ENCODE assay signal across 21 cellular contexts in the genomic region with DNA sequence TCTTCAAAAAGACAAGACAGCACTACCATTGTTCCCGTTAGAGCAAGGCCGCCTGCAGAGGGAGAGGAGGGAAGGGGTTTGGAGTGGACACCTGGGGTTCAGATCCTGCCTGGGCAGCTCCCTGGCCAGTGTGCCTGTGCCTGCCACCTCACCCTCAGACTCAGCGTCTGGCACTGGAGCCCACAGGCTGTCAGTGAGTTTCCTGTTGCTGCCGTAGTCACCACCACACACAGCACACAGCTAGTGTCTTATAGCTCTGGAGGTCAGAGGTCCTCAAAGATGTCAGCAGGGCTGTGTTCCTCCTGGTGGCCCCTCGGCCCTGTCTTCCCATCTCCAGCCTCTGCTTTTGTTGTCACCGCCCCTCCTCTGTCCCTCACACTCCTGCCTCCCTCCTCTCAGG. TPM values are rescaled to one million over a fixed set of nuclear protein-coding genes. Genes with fewer than 3 reads are reported as not detected.
A peak's percentile ranks its signal among the peaks of the same experiment; 100 is the strongest.
DNase-seq lines count a peak whose midpoint lies in the region; ATAC-seq lines count a peak whose summit lies in the region.
"Had no signal": no experiment of that assay in that cellular context is flagged by ENCODE, and none has a peak within 500 bp of the region (broad histone marks: within the 10 kb centered on the region; RNA-seq: fewer than 3 reads in every experiment).

No MANE protein-coding gene starts in this region.

- H3K27me3 Mint-ChIP-seq in central memory CD8-positive, alpha-beta T cell, result peaks cover 61% of the 10 kb centered on the region
- H3K27me3 Mint-ChIP-seq in naive thymus-derived CD4-positive, alpha-beta T cell, result peaks cover 0 to 17% (median 0%) of the 10 kb centered on the region in 5 donors
- peaks cover 60% of the 10 kb centered on the region for H3K27me3 Mint-ChIP-seq in stimulated activated memory B cell treated with anti-CD40 and anti-IgM and Interleukin-4, amounts not matched to agents 10 μg/mL and 1 μg/mL and 100 μg/mL, for 72 hours

- H3K27me3 ChIP-seq in naive thymus-derived CD4-positive, alpha-beta T cell (ENCODE audit: control insufficient read depth in 2 of 2, insufficient read depth in 2 of 2, low read length in 2 of 2), result no peaks in the 10 kb centered on the region
- H3K27me3 ChIP-seq: SJCRH30 had no signal

- no peak overlapping the region for H3K27ac ChIP-seq in naive thymus-derived CD4-positive, alpha-beta T cell (ENCODE audit: low read depth, low read length)
- H3K27ac ChIP-seq: GM23248, SJCRH30 had no signal

- peaks cover 14% of the 10 kb centered on the region for H3K4me1 Mint-ChIP-seq in central memory CD8-positive, alpha-beta T cell
- H3K4me1 Mint-ChIP-seq in naive thymus-derived CD4-positive, alpha-beta T cell, result peaks cover 0 to 1% (median 0%) of the 10 kb centered on the region in 7 donors
- peaks cover 6% of the 10 kb centered on the region for H3K4me1 Mint-ChIP-seq in stimulated activated memory B cell treated with anti-CD40 and anti-IgM and Interleukin-4, amounts not matched to agents 10 μg/mL and 1 μg/mL and 100 μg/mL, for 72 hours
- H3K4me1 Mint-ChIP-seq: CD4-positive, alpha-beta memory T cell had no signal

- no peaks in the 10 kb centered on the region for H3K9me3 Mint-ChIP-seq in central memory CD8-positive, alpha-beta T cell
- peaks cover 0 to 1% (median 0%) of the 10 kb centered on the region in 11 donors for H3K9me3 Mint-ChIP-seq in naive thymus-derived CD4-positive, alpha-beta T cell
- no peaks in the 10 kb centered on the region for H3K9me3 Mint-ChIP-seq in stimulated activated memory B cell treated with anti-CD40 and anti-IgM and Interleukin-4, amounts not matched to agents 10 μg/mL and 1 μg/mL and 100 μg/mL, for 72 hours
- H3K9me3 Mint-ChIP-seq: CD4-positive, alpha-beta memory T cell had no signal

- no peak overlapping the region for H3K4me3 Mint-ChIP-seq in central memory CD8-positive, alpha-beta T cell
- H3K4me3 Mint-ChIP-seq in naive thymus-derived CD4-positive, alpha-beta T cell, result no peak overlapping the region
- no peak overlapping the region for H3K4me3 Mint-ChIP-seq in stimulated activated memory B cell treated with anti-CD40 and anti-IgM and Interleukin-4, amounts not matched to agents 10 μg/mL and 1 μg/mL and 100 μg/mL, for 72 hours
- H3K4me3 Mint-ChIP-seq: B cell; CD4-positive, alpha-beta memory T cell had no signal

- CTCF ChIA-PET in naive thymus-derived CD4-positive, alpha-beta T cell (lab: Charles Lee), result no interaction called here

- no peak overlapping the region for H3K27ac Mint-ChIP-seq in central memory CD8-positive, alpha-beta T cell (ENCODE audit: low read depth)
- no peak overlapping the region for H3K27ac Mint-ChIP-seq in naive thymus-derived CD4-positive, alpha-beta T cell
- H3K27ac Mint-ChIP-seq in stimulated activated memory B cell treated with anti-CD40 and anti-IgM and Interleukin-4, amounts not matched to agents 10 μg/mL and 1 μg/mL and 100 μg/mL, for 72 hours, result no peak overlapping the region
- H3K27ac Mint-ChIP-seq: B cell; CD4-positive, alpha-beta memory T cell had no signal

- peak; percentile 32 for ATAC-seq in central memory CD8-positive, alpha-beta T cell (replicated peaks; ENCODE audit: extremely low read depth, poor library complexity, severe bottlenecking)
- peak; percentile 24 for ATAC-seq in naive thymus-derived CD4-positive, alpha-beta T cell
- peak; percentile 31 for ATAC-seq in stimulated activated memory B cell treated with anti-CD40 and anti-IgM and Interleukin-4, amounts not matched to agents 10 μg/mL and 1 μg/mL and 100 μg/mL, for 72 hours
- ATAC-seq in GM18909 (IDR thresholded peaks at IDR 0.05; ENCODE audit: poor library complexity, unreplicated experiment) (no peak), GM19455 (IDR thresholded peaks at IDR 0.05; ENCODE audit: unreplicated experiment) (no peak)

- no peaks in the 10 kb centered on the region for H3K36me3 Mint-ChIP-seq in central memory CD8-positive, alpha-beta T cell (ENCODE audit: insufficient read depth)
- no peaks in the 10 kb centered on the region for H3K36me3 Mint-ChIP-seq in naive thymus-derived CD4-positive, alpha-beta T cell
- H3K36me3 Mint-ChIP-seq in stimulated activated memory B cell treated with anti-CD40 and anti-IgM and Interleukin-4, amounts not matched to agents 10 μg/mL and 1 μg/mL and 100 μg/mL, for 72 hours, result no peaks in the 10 kb centered on the region
- H3K36me3 Mint-ChIP-seq: CD4-positive, alpha-beta memory T cell had no signal

- intact Hi-C loops in naive thymus-derived CD4-positive, alpha-beta T cell (cut with micrococcal nuclease), result no loop called here

- H3K9me3 ChIP-seq in naive thymus-derived CD4-positive, alpha-beta T cell (ENCODE audit: control insufficient read depth in 2 of 3, low read length in 3 of 3), result no peaks in the 10 kb centered on the region
- H3K9me3 ChIP-seq: SJCRH30 had no signal

- H3K4me1 ChIP-seq in naive thymus-derived CD4-positive, alpha-beta T cell (ENCODE audit: control insufficient read depth in 2 of 2, insufficient read depth in 2 of 2, low read length in 2 of 2), result no peaks in the 10 kb centered on the region

- DNase-seq in NK-92 treated with Interleukin-12 subunit alpha and Interleukin-12 subunit beta, amount 100 ng/mL, for 24 hours (lab: John Stamatoyannopoulos, UW), result peak; percentile 13
- DNase-seq in NK-92 (lab: John Stamatoyannopoulos, UW; ENCODE audit: unreplicated experiment), result no peak
- no peak for DNase-seq in central memory CD8-positive, alpha-beta T cell (ENCODE audit: low spot score in 2 of 2)
- DNase-seq in naive thymus-derived CD4-positive, alpha-beta T cell, result no peak
- DNase-seq in stimulated activated naive CD4-positive, alpha-beta T cell (lab: John Stamatoyannopoulos, UW), result no peak
- DNase-seq: 8988T; CD4-positive, alpha-beta memory T cell; GF-D8; GM23248; HCEC 1CT; NCI-H1105 treated with DMSO at 0.1 percent for 48 hours; NCI-H1694; NCI-H2081 treated with DMSO at 0.1 percent for 48 hours; NCI-H2227 treated with DMSO at 0.1 percent for 48 hours; NCI-H524; NCI-H82; SJCRH30 had no signal

- no peaks in the 10 kb centered on the region for H3K36me3 ChIP-seq in naive thymus-derived CD4-positive, alpha-beta T cell (ENCODE audit: control insufficient read depth in 2 of 3, insufficient read depth in 3 of 3, low read length in 3 of 3)

- POLR2A ChIA-PET in naive thymus-derived CD4-positive, alpha-beta T cell (lab: Charles Lee), result no interaction called here

- H3K4me3 ChIP-seq in naive thymus-derived CD4-positive, alpha-beta T cell (ENCODE audit: low read length), result no peak overlapping the region
- H3K4me3 ChIP-seq: GM23248, SJCRH30 had no signal

RNA-seq across cellular contexts. Expression of gene CTTN, which starts 31.8 kb away (rescaled TPM):
- 1 to 10 TPM; 1.3 to 2.6 (median 2.2) TPM for total RNA-seq in naive thymus-derived CD4-positive, alpha-beta T cell
- polyA plus RNA-seq in naive thymus-derived CD4-positive, alpha-beta T cell, result under 1 TPM in 1 of 2 donors, not detected in 1; 0.07 TPM
- total RNA-seq: B cell had no signal

Comparison
In these comparisons a context has a peak if more than half of its experiments do, and no peak if none do; other contexts are left out.
1. ATAC-seq: peak in central memory CD8-positive, alpha-beta T cell (single experiment), naive thymus-derived CD4-positive, alpha-beta T cell (single experiment) and stimulated activated memory B cell treated with anti-CD40 and anti-IgM and Interleukin-4, amounts not matched to agents 10 μg/mL and 1 μg/mL and 100 μg/mL, for 72 hours (single experiment); none in GM18909 (single experiment) and GM19455 (single experiment).